Comparison of ENCODE assay signal across 2 cellular contexts in the genomic region with DNA sequence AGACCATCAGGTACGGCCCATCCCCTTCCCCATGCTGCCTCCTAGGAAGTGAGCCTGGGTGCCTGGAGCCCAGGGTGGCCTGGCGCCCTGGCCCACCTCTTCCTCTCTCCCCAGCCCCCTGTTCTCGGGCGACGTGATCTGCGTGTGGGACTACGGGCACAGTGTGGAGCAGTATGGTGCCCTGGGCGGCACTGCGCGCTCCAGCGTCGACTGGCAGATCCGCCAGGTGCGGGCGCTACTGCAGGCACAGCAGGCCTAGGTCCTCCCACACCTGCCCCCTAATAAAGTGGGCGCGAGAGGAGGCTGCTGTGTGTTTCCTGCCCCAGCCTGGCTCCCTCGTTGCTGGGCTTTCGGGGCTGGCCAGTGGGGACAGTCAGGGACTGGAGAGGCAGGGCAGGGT.
TF ChIP-seq lines count a peak whose summit lies in the region.

No MANE protein-coding gene starts in this region.

TF ChIP-seq in IMR-90, 13 proteins besides CTCF, POLR2A, EP300 and RAD21:
- TF ChIP-seq, protein P1, sequence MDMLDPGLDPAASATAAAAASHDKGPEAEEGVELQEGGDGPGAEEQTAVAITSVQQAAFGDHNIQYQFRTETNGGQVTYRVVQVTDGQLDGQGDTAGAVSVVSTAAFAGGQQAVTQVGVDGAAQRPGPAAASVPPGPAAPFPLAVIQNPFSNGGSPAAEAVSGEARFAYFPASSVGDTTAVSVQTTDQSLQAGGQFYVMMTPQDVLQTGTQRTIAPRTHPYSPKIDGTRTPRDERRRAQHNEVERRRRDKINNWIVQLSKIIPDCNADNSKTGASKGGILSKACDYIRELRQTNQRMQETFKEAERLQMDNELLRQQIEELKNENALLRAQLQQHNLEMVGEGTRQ (IDR thresholded peaks at IDR 0.05; ENCODE audit: low read depth, low read length) = no peak
- TF ChIP-seq BHLHE40 (IDR thresholded peaks at IDR 0.05; ENCODE audit: low read depth, low read length) = no peak
- no peak for TF ChIP-seq RFX5 (IDR thresholded peaks at IDR 0.05; ENCODE audit: low read depth, low read length)
- TF ChIP-seq, protein P2, sequence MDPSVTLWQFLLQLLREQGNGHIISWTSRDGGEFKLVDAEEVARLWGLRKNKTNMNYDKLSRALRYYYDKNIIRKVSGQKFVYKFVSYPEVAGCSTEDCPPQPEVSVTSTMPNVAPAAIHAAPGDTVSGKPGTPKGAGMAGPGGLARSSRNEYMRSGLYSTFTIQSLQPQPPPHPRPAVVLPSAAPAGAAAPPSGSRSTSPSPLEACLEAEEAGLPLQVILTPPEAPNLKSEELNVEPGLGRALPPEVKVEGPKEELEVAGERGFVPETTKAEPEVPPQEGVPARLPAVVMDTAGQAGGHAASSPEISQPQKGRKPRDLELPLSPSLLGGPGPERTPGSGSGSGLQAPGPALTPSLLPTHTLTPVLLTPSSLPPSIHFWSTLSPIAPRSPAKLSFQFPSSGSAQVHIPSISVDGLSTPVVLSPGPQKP (IDR thresholded peaks at IDR 0.05; ENCODE audit: borderline replicate concordance, low read depth, low read length) = no peak
- no peak for TF ChIP-seq MXI1 (IDR thresholded peaks at IDR 0.05; ENCODE audit: borderline replicate concordance, low read depth, low read length)
- no peak for TF ChIP-seq CEBPB (IDR thresholded peaks at IDR 0.05; ENCODE audit: low read depth, low read length)
- TF ChIP-seq SMC3 (IDR thresholded peaks at IDR 0.05; ENCODE audit: low read depth, low read length) = no peak

TF ChIP-seq in K562, 482 proteins besides CTCF, POLR2A, EP300 and RAD21:
- TF ChIP-seq POLR2G (IDR thresholded peaks at IDR 0.05; ENCODE audit: low read depth, low read length) (peak; percentile 66), ZNF444 (CRISPR knock-in tag; IDR thresholded peaks at IDR 0.05) (no peak), ZFX (CRISPR knock-in tag; IDR thresholded peaks at IDR 0.05) (no peak), RBFOX2 (IDR thresholded peaks at IDR 0.05; ENCODE audit: low read depth, low read length) (peak; percentile 37; the same call in 1 of the 2 replicates), XRCC5 (IDR thresholded peaks at IDR 0.05; ENCODE audit: low read depth, low read length) (no peak), RBM22 (IDR thresholded peaks at IDR 0.05; ENCODE audit: low read depth, low read length, poor library complexity, severe bottlenecking) (peak; percentile 36)
